27 cellular contexts compared by ENCODE assay signal in genomic region chr4:65195666-65196065, GRCh38.
"Had no signal": no experiment of that assay in that cellular context is flagged by ENCODE, and none has a peak within 500 bp of the region (broad histone marks: within the 10 kb centered on the region; RNA-seq: fewer than 3 reads in every experiment).

No MANE protein-coding gene starts in this region.

- ATAC-seq: activated CD4-positive, CD25-positive, alpha-beta regulatory T cell treated with anti-CD3 and anti-CD28 coated beads, Interleukin-2, amount 50 U/mL, for 24 hours; activated CD8-positive, alpha-beta T cell treated with anti-CD3 and anti-CD28 coated beads for 36 hours; activated T-cell treated with anti-CD3 and anti-CD28 coated beads, Interleukin-2, amount 50 U/mL, for 4 hours; activated T-helper 17 cell treated with anti-CD3 and anti-CD28 coated beads, Interleukin-2, amount 50 U/mL, for 72 hours; body of pancreas; effector memory CD8-positive, alpha-beta T cell; foreskin keratinocyte; T-helper 17 cell had no signal

- DNase-seq: activated B cell treated with CpG ODN at 0.5 μM for 24 hours; activated CD4-positive, alpha-beta T cell treated with anti-CD3 and anti-CD28 coated beads for 48 hours; activated CD4-positive, alpha-beta T cell treated with anti-CD3 and anti-CD28 coated beads, Interleukin-2, amount 50 U/mL, for 1 hour; activated CD4-positive, alpha-beta T cell treated with anti-CD3 and anti-CD28 coated beads, Interleukin-2, amount 50 U/mL, for 48 hours; activated CD8-positive, alpha-beta memory T cell treated with anti-CD3 and anti-CD28 coated beads for 24 hours; activated CD8-positive, alpha-beta T cell treated with anti-CD3 and anti-CD28 coated beads for 36 hours; activated effector memory CD4-positive, alpha-beta T cell treated with Interleukin-2 at 50 U/mL for 16 hours; activated gamma-delta T cell treated with Interleukin-2 at 50 U/mL for 16 hours; activated naive CD4-positive, alpha-beta T cell treated with anti-CD3 and anti-CD28 coated beads, Interleukin-2, amount 50 U/mL, for 16 hours; activated naive CD4-positive, alpha-beta T cell treated with Interleukin-2 at 50 U/mL for 16 hours; activated T-cell treated with anti-CD3 and anti-CD28 coated beads, Interleukin-2, amount 50 U/mL, for 4 hours; amniotic stem cell; anterior cingulate cortex; body of pancreas; caudate nucleus; cortex of kidney; dermis blood vessel endothelial cell; effector CD4-positive, alpha-beta T cell; effector memory CD8-positive, alpha-beta T cell; erythroblast; foreskin keratinocyte; T-helper 1 cell; T-helper 17 cell; T1000; WERI-Rb-1 had no signal
